Comparison of ENCODE assay signal across 22 cellular contexts in the genomic region with DNA sequence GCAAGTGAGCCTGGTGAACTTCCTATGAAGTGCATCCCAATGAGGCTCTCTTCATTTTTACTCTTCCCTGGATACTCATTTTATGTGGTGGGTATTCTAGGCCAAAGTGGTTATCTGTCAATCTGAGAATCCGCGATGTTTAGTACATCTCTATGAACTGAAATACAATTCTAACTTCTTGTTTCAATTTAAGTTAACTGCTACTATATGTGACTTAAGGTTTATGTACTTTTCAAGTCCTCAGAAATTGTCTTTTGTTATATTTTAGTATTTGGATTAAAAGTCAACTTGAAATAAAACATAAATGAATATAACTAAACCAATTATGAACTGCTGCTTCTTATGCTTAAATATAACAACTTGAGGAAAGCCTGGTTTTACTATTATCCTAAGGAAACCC.
"Had no signal": no experiment of that assay in that cellular context is flagged by ENCODE, and none has a peak within 500 bp of the region (broad histone marks: within the 10 kb centered on the region; RNA-seq: fewer than 3 reads in every experiment).

No MANE protein-coding gene starts in this region.

- H3K36me3 Mint-ChIP-seq: memory B cell; natural killer cell treated with Interleukin-12 subunit alpha and Interleukin-12 subunit beta and Interleukin-15 and Interleukin-18, amount 100 ng/mL, for 72 hours had no signal

- H3K4me1 ChIP-seq: foreskin keratinocyte, thyroid gland had no signal

- DNase-seq: effector CD4-positive, alpha-beta T cell; endodermal cell; erythroblast; foreskin keratinocyte; heart right ventricle; hypothalamus; lower lobe of right lung; posterior cingulate gyrus; sigmoid colon; small intestine; stimulated activated CD4-positive, alpha-beta T cell treated with anti-CD3 and anti-CD28 coated beads, Interleukin-12 subunit alpha, Interleukin-12 subunit beta, amount 100 ng/mL, for 4 hours; stimulated activated naive CD4-positive, alpha-beta T cell; stomach; thyroid gland; upper lobe of left lung; uterus had no signal

- H3K27ac ChIP-seq: coronary artery, foreskin keratinocyte, lower lobe of right lung, suprapubic skin, thyroid gland, upper lobe of left lung had no signal

- H3K27ac Mint-ChIP-seq: memory B cell; natural killer cell treated with Interleukin-12 subunit alpha and Interleukin-12 subunit beta and Interleukin-15 and Interleukin-18, amount 100 ng/mL, for 72 hours had no signal

- H3K4me1 Mint-ChIP-seq: memory B cell had no signal

- H3K9me3 ChIP-seq: lower lobe of right lung, stomach, suprapubic skin, thyroid gland, upper lobe of left lung, uterus had no signal

- H3K9me3 Mint-ChIP-seq: endodermal cell; memory B cell; natural killer cell treated with Interleukin-12 subunit alpha and Interleukin-12 subunit beta and Interleukin-15 and Interleukin-18, amount 100 ng/mL, for 72 hours had no signal

- ATAC-seq: foreskin keratinocyte; heart right ventricle; left lobe of liver; lower lobe of right lung; natural killer cell treated with Interleukin-12 subunit alpha and Interleukin-12 subunit beta and Interleukin-15 and Interleukin-18, amount 100 ng/mL, for 72 hours had no signal

- H3K36me3 ChIP-seq: lower lobe of right lung, sigmoid colon, suprapubic skin, thyroid gland, upper lobe of left lung, uterus had no signal

- H3K27me3 ChIP-seq: foreskin keratinocyte, heart right ventricle, sigmoid colon, stomach, suprapubic skin, thyroid gland, upper lobe of left lung, uterus had no signal

- H3K4me3 ChIP-seq: coronary artery, heart right ventricle, lower lobe of right lung, sigmoid colon, stomach, suprapubic skin, thyroid gland, upper lobe of left lung, uterus had no signal

- H3K4me3 Mint-ChIP-seq: endodermal cell; memory B cell; mesothelial cell of epicardium; natural killer cell treated with Interleukin-12 subunit alpha and Interleukin-12 subunit beta and Interleukin-15 and Interleukin-18, amount 100 ng/mL, for 72 hours had no signal
